In genomic region chr11:77187105-77187750, GRCh38 we compare ENCODE assay signal across 19 cellular contexts. TPM values are rescaled to one million over a fixed set of nuclear protein-coding genes. Genes with fewer than 3 reads are reported as not detected.
A peak's percentile ranks its signal among the peaks of the same experiment; 100 is the strongest.
DNase-seq lines count a peak whose midpoint lies in the region; ATAC-seq and TF ChIP-seq lines count a peak whose summit lies in the region.
"Had no signal": no experiment of that assay in that cellular context is flagged by ENCODE, and none has a peak within 500 bp of the region (broad histone marks: within the 10 kb centered on the region; RNA-seq: fewer than 3 reads in every experiment).

No MANE protein-coding gene starts in this region.

- H3K4me3 ChIP-seq in left ventricle myocardium inferior (no peak overlapping the region), hepatocyte (no peak overlapping the region)
- H3K4me3 ChIP-seq: GM23248 had no signal

- H3K27ac ChIP-seq in left ventricle myocardium inferior (replicated peaks), result no peak overlapping the region
- peak overlapping the region; percentile 10 for H3K27ac ChIP-seq in hepatocyte
- H3K27ac ChIP-seq: GM23248 had no signal

- no peaks in the 10 kb centered on the region for H3K36me3 ChIP-seq in left ventricle myocardium inferior
- H3K36me3 ChIP-seq in hepatocyte (replicated peaks; ENCODE audit: insufficient read depth, low read depth), result no peaks in the 10 kb centered on the region

- intact Hi-C loops in Right ventricle myocardium inferior (cut with DNase I) (loop anchor here (5.0 kb wide), 1 partner anchor 140 kb away; no protein-coding TSS in a partner anchor), left ventricle myocardium inferior (cut with micrococcal nuclease) (loop anchor here (5.0 kb wide), 2 partner anchors 60 to 140 kb away; partner anchors contain the start of gene MYO7A)

- no peaks in the 10 kb centered on the region for H3K4me1 Mint-ChIP-seq in HFFc6 (ENCODE audit: low read depth)
- H3K4me1 Mint-ChIP-seq in activated CD4-positive, alpha-beta T cell treated with anti-CD3 and anti-CD28 coated beads, Interleukin-2, amount 10 ng/mL, durations not matched to agents 7 days and 5 days, result no peaks in the 10 kb centered on the region
- H3K4me1 Mint-ChIP-seq: B cell had no signal

- TF ChIP-seq CTCF in left ventricle myocardium inferior (IDR thresholded peaks at IDR 0.05; ENCODE audit: borderline replicate concordance), result no peak
- TF ChIP-seq CTCF in hepatocyte (IDR thresholded peaks at IDR 0.05; ENCODE audit: poor library complexity), result no peak
- no peak for TF ChIP-seq CTCF in HFFc6 (IDR thresholded peaks at IDR 0.05)

- no peaks in the 10 kb centered on the region for H3K9me3 ChIP-seq in left ventricle myocardium inferior (replicated peaks)
- H3K9me3 ChIP-seq in hepatocyte (ENCODE audit: low read depth), result no peaks in the 10 kb centered on the region

- H2AFZ ChIP-seq in hepatocyte, result no peak overlapping the region
- H2AFZ ChIP-seq: GM23248 had no signal

- no peak overlapping the region for H3K4me3 Mint-ChIP-seq in HFFc6
- no peak overlapping the region for H3K4me3 Mint-ChIP-seq in activated CD4-positive, alpha-beta T cell treated with anti-CD3 and anti-CD28 coated beads, Interleukin-2, amount 10 ng/mL, durations not matched to agents 7 days and 5 days
- H3K4me3 Mint-ChIP-seq: B cell; CD4-positive, CD25-positive, alpha-beta regulatory T cell had no signal

- no peak overlapping the region for H3K4me2 ChIP-seq in hepatocyte

- peak; percentile 47 for DNase-seq in Right ventricle myocardium inferior (ENCODE audit: missing footprints)
- DNase-seq in left ventricle myocardium inferior, result no peak
- peak; percentile 45 for DNase-seq in RPMI8226
- no peak for DNase-seq in hepatocyte (ENCODE audit: low spot score)
- DNase-seq in UCSD-AML1 (lab: John Stamatoyannopoulos, UW; ENCODE audit: unreplicated experiment), result no peak
- no peak for DNase-seq in HFFc6
- DNase-seq in activated CD4-positive, alpha-beta T cell treated with anti-CD3 and anti-CD28 coated beads, Interleukin-2, amount 10 ng/mL, durations not matched to agents 7 days and 5 days, result no peak
- DNase-seq: 8988T; CD4-positive, CD25-positive, alpha-beta regulatory T cell; COR-L47; GDM1; GM23248; HCEC 1CT; NCI-H1694 treated with DMSO at 0.1 percent for 48 hours; NCI-H510A; NCI-H774 had no signal

- H3K4me1 ChIP-seq in left ventricle myocardium inferior (no peaks in the 10 kb centered on the region), hepatocyte (ENCODE audit: insufficient read depth) (no peaks in the 10 kb centered on the region)

- H3K9me3 Mint-ChIP-seq in HFFc6, result no peaks in the 10 kb centered on the region
- no peaks in the 10 kb centered on the region for H3K9me3 Mint-ChIP-seq in activated CD4-positive, alpha-beta T cell treated with anti-CD3 and anti-CD28 coated beads, Interleukin-2, amount 10 ng/mL, durations not matched to agents 7 days and 5 days
- H3K9me3 Mint-ChIP-seq: CD4-positive, CD25-positive, alpha-beta regulatory T cell had no signal

- H3K36me3 Mint-ChIP-seq in HFFc6 (ENCODE audit: low read depth), result no peaks in the 10 kb centered on the region
- H3K36me3 Mint-ChIP-seq in activated CD4-positive, alpha-beta T cell treated with anti-CD3 and anti-CD28 coated beads, Interleukin-2, amount 10 ng/mL, durations not matched to agents 7 days and 5 days (ENCODE audit: low read depth), result no peaks in the 10 kb centered on the region
- H3K36me3 Mint-ChIP-seq: CD4-positive, CD25-positive, alpha-beta regulatory T cell had no signal

- 88% methylated on average over 9 of the region's 9 CpGs for WGBS in hepatocyte (ENCODE audit: low lambda C conversion rate, missing lambda C conversion rate)

- POLR2A ChIA-PET in activated CD4-positive, alpha-beta T cell treated with anti-CD3 and anti-CD28 coated beads, Interleukin-2, amount 10 ng/mL, durations not matched to agents 7 days and 5 days (lab: Charles Lee), result no interaction called here

- CTCF ChIA-PET in activated CD4-positive, alpha-beta T cell treated with anti-CD3 and anti-CD28 coated beads, Interleukin-2, amount 10 ng/mL, durations not matched to agents 7 days and 5 days (lab: Charles Lee), result interaction anchor here (0.8 to 4.1 kb wide), 9 partner anchors 11 to 320 kb away, joined by 3 to 32 read pairs (median 3); partner anchors contain the start of gene MYO7A

- no peak overlapping the region for H3K27ac Mint-ChIP-seq in HFFc6
- no peak overlapping the region for H3K27ac Mint-ChIP-seq in activated CD4-positive, alpha-beta T cell treated with anti-CD3 and anti-CD28 coated beads, Interleukin-2, amount 10 ng/mL, durations not matched to agents 7 days and 5 days
- H3K27ac Mint-ChIP-seq: B cell; CD4-positive, CD25-positive, alpha-beta regulatory T cell had no signal

- ATAC-seq in Right ventricle myocardium inferior (no peak), GM18873 (IDR thresholded peaks at IDR 0.05; ENCODE audit: low FRiP score, unreplicated experiment) (no peak)

- peaks cover 26% of the 10 kb centered on the region for H3K27me3 Mint-ChIP-seq in HFFc6 (ENCODE audit: insufficient read depth)
- H3K27me3 Mint-ChIP-seq in activated CD4-positive, alpha-beta T cell treated with anti-CD3 and anti-CD28 coated beads, Interleukin-2, amount 10 ng/mL, durations not matched to agents 7 days and 5 days, result peaks cover 4% of the 10 kb centered on the region
- H3K27me3 Mint-ChIP-seq: B cell; CD4-positive, CD25-positive, alpha-beta regulatory T cell had no signal

- no peaks in the 10 kb centered on the region for H3K27me3 ChIP-seq in left ventricle myocardium inferior (ENCODE audit: low read depth)
- H3K27me3 ChIP-seq in hepatocyte, result no peaks in the 10 kb centered on the region

- no peaks in the 10 kb centered on the region for H4K20me1 ChIP-seq in hepatocyte (ENCODE audit: insufficient read depth, poor library complexity, severe bottlenecking)

- no peaks in the 10 kb centered on the region for H3K9me2 ChIP-seq in hepatocyte (replicated peaks; ENCODE audit: insufficient read depth)

- no peaks in the 10 kb centered on the region for H3K79me2 ChIP-seq in hepatocyte

RNA-seq across cellular contexts. Expression of gene MYO7A, which starts 59.2 kb away (rescaled TPM):
- total RNA-seq in Right ventricle myocardium inferior (7.0 TPM), left ventricle myocardium inferior (3.2 TPM), hepatocyte (6.4 and 9.8 TPM in 2 replicates)
- 10.1 and 12.6 TPM in 2 replicates for polyA plus RNA-seq in hepatocyte
- under 1 TPM in 2 of 6 experiments, not detected in 4; 0.05 to 0.09 TPM for total RNA-seq in HFFc6 (2021; fragmentation: NEBNext Ultra II Directional; extraction: Animal tissue kit (Norgen Biotek cat#: 25700))
- total RNA-seq in activated CD4-positive, alpha-beta T cell treated with anti-CD3 and anti-CD28 coated beads, Interleukin-2, amount 10 ng/mL, durations not matched to agents 7 days and 5 days, result under 1 TPM; 0.07 to 0.15 TPM
- total RNA-seq: GM23248, M059J had no signal
- polyA plus RNA-seq: GM23248 had no signal

Comparison
In these comparisons a context has a peak if more than half of its experiments do, and no peak if none do; other contexts are left out.
1. DNase-seq: peak in Right ventricle myocardium inferior (single experiment) and RPMI8226 (single experiment); none in left ventricle myocardium inferior (single experiment), hepatocyte (single experiment), UCSD-AML1 (single experiment), HFFc6 (single experiment) and activated CD4-positive, alpha-beta T cell treated with anti-CD3 and anti-CD28 coated beads, Interleukin-2, amount 10 ng/mL, durations not matched to agents 7 days and 5 days (single experiment).